Comparison of ENCODE assay signal across 15 cellular contexts in the genomic region with DNA sequence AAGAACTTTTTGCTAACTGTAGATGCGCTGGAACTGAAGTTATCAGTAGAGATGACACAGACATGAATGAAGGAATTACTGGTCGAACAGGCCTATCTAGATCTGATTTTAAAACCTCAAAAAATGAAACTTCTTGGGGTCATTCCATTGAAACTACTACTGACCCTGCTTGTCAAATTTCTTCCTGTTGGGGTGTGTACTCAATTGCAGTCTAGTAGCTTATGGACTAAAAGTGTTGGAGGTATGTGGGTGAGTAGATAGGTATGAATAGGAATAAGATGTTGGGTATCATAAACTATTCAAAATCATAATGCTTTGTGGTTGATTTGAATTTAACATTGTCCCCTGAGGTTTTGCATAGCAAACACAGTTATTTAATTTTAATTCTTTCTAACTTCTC. TPM values are rescaled to one million over a fixed set of nuclear protein-coding genes. Genes with fewer than 3 reads are reported as not detected.
A peak's percentile ranks its signal among the peaks of the same experiment; 100 is the strongest.
DNase-seq lines count a peak whose midpoint lies in the region; ATAC-seq and TF ChIP-seq lines count a peak whose summit lies in the region.
"Had no signal": no experiment of that assay in that cellular context is flagged by ENCODE, and none has a peak within 500 bp of the region (broad histone marks: within the 10 kb centered on the region; RNA-seq: fewer than 3 reads in every experiment).

No MANE protein-coding gene starts in this region.

- intact Hi-C loops in PC-3 (cut with micrococcal nuclease): no loop called here
- intact Hi-C loops in colonic mucosa (cut with DNase I): no loop called here

- no peak overlapping the region for H3K4me3 Mint-ChIP-seq in nephron
- no peak overlapping the region for H3K4me3 Mint-ChIP-seq in immature natural killer cell
- no peak overlapping the region for H3K4me3 Mint-ChIP-seq in activated CD4-positive, alpha-beta T cell treated with anti-CD3 and anti-CD28 coated beads, Interleukin-2, amount 10 ng/mL, durations not matched to agents 7 days and 5 days
- H3K4me3 Mint-ChIP-seq: CD4-positive, alpha-beta memory T cell; GM23338; H9 had no signal

- H3K36me3 Mint-ChIP-seq in nephron (ENCODE audit: low read depth) (no peaks in the 10 kb centered on the region), immature natural killer cell (peaks cover 0 to 5% (median 3%) of the 10 kb centered on the region in 3 donors)
- no peaks in the 10 kb centered on the region for H3K36me3 Mint-ChIP-seq in activated CD4-positive, alpha-beta T cell treated with anti-CD3 and anti-CD28 coated beads, Interleukin-2, amount 10 ng/mL, durations not matched to agents 7 days and 5 days (ENCODE audit: low read depth)
- H3K36me3 Mint-ChIP-seq: CD4-positive, alpha-beta memory T cell had no signal

- 0 out of 2 replicates have a peak, but pooled peaks cover 1% of the 10 kb centered on the region for H3K79me2 ChIP-seq in PC-3 (ENCODE audit: low read length)

- H3K27ac Mint-ChIP-seq in nephron (peak overlapping the region; percentile 78 to 90 (median 88)), immature natural killer cell (no peak overlapping the region)
- no peak overlapping the region for H3K27ac Mint-ChIP-seq in activated CD4-positive, alpha-beta T cell treated with anti-CD3 and anti-CD28 coated beads, Interleukin-2, amount 10 ng/mL, durations not matched to agents 7 days and 5 days
- H3K27ac Mint-ChIP-seq: CD4-positive, alpha-beta memory T cell; GM23338; H9 had no signal

- H3K9me3 Mint-ChIP-seq in nephron: no peaks in the 10 kb centered on the region
- H3K9me3 Mint-ChIP-seq in immature natural killer cell: no peaks in the 10 kb centered on the region
- peaks cover 4% of the 10 kb centered on the region for H3K9me3 Mint-ChIP-seq in activated CD4-positive, alpha-beta T cell treated with anti-CD3 and anti-CD28 coated beads, Interleukin-2, amount 10 ng/mL, durations not matched to agents 7 days and 5 days
- H3K9me3 Mint-ChIP-seq: CD4-positive, alpha-beta memory T cell; H9 had no signal

- CTCF ChIA-PET in PC-3 (lab: Charles Lee): no interaction called here
- CTCF ChIA-PET in activated CD4-positive, alpha-beta T cell treated with anti-CD3 and anti-CD28 coated beads, Interleukin-2, amount 10 ng/mL, durations not matched to agents 7 days and 5 days (lab: Charles Lee): interaction anchor here (2.9 kb wide), 1 partner anchor 10 kb away, joined by 21 read pairs; no protein-coding TSS in a partner anchor

- H3K27me3 Mint-ChIP-seq in nephron (ENCODE audit: low read depth) (no peaks in the 10 kb centered on the region), immature natural killer cell (ENCODE audit: low read depth in 3 of 3) (peaks cover 0 to 2% (median 0%) of the 10 kb centered on the region in 3 donors)
- H3K27me3 Mint-ChIP-seq in activated CD4-positive, alpha-beta T cell treated with anti-CD3 and anti-CD28 coated beads, Interleukin-2, amount 10 ng/mL, durations not matched to agents 7 days and 5 days: no peaks in the 10 kb centered on the region
- H3K27me3 Mint-ChIP-seq: CD4-positive, alpha-beta memory T cell had no signal

- H3K4me3 ChIP-seq in PC-3 (ENCODE audit: low read length) (no peak overlapping the region), epithelial cell of esophagus (ENCODE audit: low read length) (no peak overlapping the region), colonic mucosa (no peak overlapping the region)
- H3K4me3 ChIP-seq: GM23338 had no signal

- H3F3A ChIP-seq in PC-3 (ENCODE audit: low read length, unreplicated experiment): no peaks in the 10 kb centered on the region

- DNase-seq in PC-3: peak; percentile 32
- DNase-seq in epithelial cell of esophagus (ENCODE audit: low read depth): peak; percentile 40
- DNase-seq in immature natural killer cell: no peak
- no peak for DNase-seq in activated CD4-positive, alpha-beta T cell treated with anti-CD3 and anti-CD28 coated beads, Interleukin-2, amount 10 ng/mL, durations not matched to agents 7 days and 5 days
- no peak for DNase-seq in colonic mucosa
- DNase-seq: C1 segment of cervical spinal cord; CD4-positive, alpha-beta memory T cell; COR-L47; DMS153; DND-41; H9 had no signal

- no peak overlapping the region; the same call in 1 of the 2 replicates for H3K27ac ChIP-seq in PC-3 (ENCODE audit: low read length)
- no peak overlapping the region for H3K27ac ChIP-seq in colonic mucosa

- POLR2A ChIA-PET in PC-3 (lab: Charles Lee; ENCODE audit: unreplicated experiment): no interaction called here
- POLR2A ChIA-PET in activated CD4-positive, alpha-beta T cell treated with anti-CD3 and anti-CD28 coated beads, Interleukin-2, amount 10 ng/mL, durations not matched to agents 7 days and 5 days (lab: Charles Lee): no interaction called here

- 0 out of 2 replicates have a peak overlapping the region, but pooled peaks have one; percentile 8 for H3K4me2 ChIP-seq in PC-3 (ENCODE audit: low read length)
- H3K4me2 ChIP-seq: GM23338 had no signal

- peaks cover 29% of the 10 kb centered on the region for H3K4me1 Mint-ChIP-seq in nephron
- no peaks in the 10 kb centered on the region for H3K4me1 Mint-ChIP-seq in immature natural killer cell
- peaks cover 8% of the 10 kb centered on the region for H3K4me1 Mint-ChIP-seq in activated CD4-positive, alpha-beta T cell treated with anti-CD3 and anti-CD28 coated beads, Interleukin-2, amount 10 ng/mL, durations not matched to agents 7 days and 5 days

- H3K9ac ChIP-seq in PC-3 (ENCODE audit: low read length): no peak overlapping the region
- H3K9ac ChIP-seq in colonic mucosa (ENCODE audit: low read depth in 2 of 2, low read length in 2 of 2): no peak overlapping the region

- no peaks in the 10 kb centered on the region for H3K27me3 ChIP-seq in PC-3 (ENCODE audit: low read length)
- H3K27me3 ChIP-seq in colonic mucosa: no peaks in the 10 kb centered on the region

- no peak for TF ChIP-seq CTCF in PC-3 (conservative IDR thresholded peaks at IDR 0.05; ENCODE audit: low read depth, low read length)
- no peak for TF ChIP-seq CTCF in epithelial cell of esophagus (IDR thresholded peaks at IDR 0.05; ENCODE audit: insufficient read depth, low read depth, low read length, missing control alignments)
- TF ChIP-seq CTCF in nephron (IDR thresholded peaks at IDR 0.05; ENCODE audit: unreplicated experiment in 3 of 3): no peak
- no peak for TF ChIP-seq CTCF in colonic mucosa (IDR thresholded peaks at IDR 0.05)

- no peaks in the 10 kb centered on the region for H3K9me2 ChIP-seq in PC-3 (replicated peaks; ENCODE audit: low read length)

- BruUV-seq in PC-3 (replicated peaks; lab: Mats Ljungman, UMichigan): no TSS peak

- no peak for ATAC-seq in PC-3
- no peak for ATAC-seq in GM18909 (IDR thresholded peaks at IDR 0.05; ENCODE audit: poor library complexity, unreplicated experiment)
- ATAC-seq: GM23338, HCT116 had no signal

- H3K4me1 ChIP-seq in PC-3 (ENCODE audit: insufficient read depth, low read length) (peaks cover 22% of the 10 kb centered on the region; the same call in 1 of the 2 replicates), colonic mucosa (no peaks in the 10 kb centered on the region)

- no peak overlapping the region for H2AFZ ChIP-seq in PC-3 (ENCODE audit: low read length)
- H2AFZ ChIP-seq: GM23338 had no signal

- H4K20me1 ChIP-seq in PC-3 (ENCODE audit: low read length): no peaks in the 10 kb centered on the region

- H3K9me3 ChIP-seq in PC-3 (ENCODE audit: low read length): no peaks in the 10 kb centered on the region
- no peaks in the 10 kb centered on the region for H3K9me3 ChIP-seq in colonic mucosa

- H3K36me3 ChIP-seq in PC-3 (ENCODE audit: low read depth, low read length) (no peaks in the 10 kb centered on the region), colonic mucosa (no peaks in the 10 kb centered on the region)

RNA-seq across cellular contexts. Expression of a gene that starts 9.2 kb away (rescaled TPM):
- 2.8 and 3.5 TPM in 2 replicates for total RNA-seq in PC-3 (2014; rRNA removed)
- polyA plus RNA-seq in immature natural killer cell: under 1 TPM in 1 of 3 donors, not detected in 2; 0.34 TPM
- total RNA-seq in activated CD4-positive, alpha-beta T cell treated with anti-CD3 and anti-CD28 coated beads, Interleukin-2, amount 10 ng/mL, durations not matched to agents 7 days and 5 days: 10 to 100 TPM; 14.4 to 15.5 TPM
- total RNA-seq in colonic mucosa: 1 to 10 TPM; 2.6 to 5.4 TPM

RNA-seq across cellular contexts. Expression of a gene that starts 18.5 kb away (rescaled TPM):
- total RNA-seq in PC-3 (2014; rRNA removed): 58.9 and 59.0 TPM in 2 replicates
- polyA plus RNA-seq in immature natural killer cell: 10 to 100 TPM; 39.3 to 62.7 (median 51.1) TPM
- total RNA-seq in activated CD4-positive, alpha-beta T cell treated with anti-CD3 and anti-CD28 coated beads, Interleukin-2, amount 10 ng/mL, durations not matched to agents 7 days and 5 days: 10 to 100 TPM; 54.5 to 59.0 TPM
- total RNA-seq in colonic mucosa: 10 to 100 TPM; 36.1 to 45.0 TPM

Comparison
In these comparisons a context has a peak if more than half of its experiments do, and no peak if none do; other contexts are left out.
1. DNase-seq: peak in PC-3 (single experiment) and epithelial cell of esophagus (single experiment); none in immature natural killer cell (0 of 3), activated CD4-positive, alpha-beta T cell treated with anti-CD3 and anti-CD28 coated beads, Interleukin-2, amount 10 ng/mL, durations not matched to agents 7 days and 5 days (single experiment) and colonic mucosa (single experiment).
2. H3K27ac Mint-ChIP-seq: peak in nephron (3 of 3); none in immature natural killer cell (0 of 6) and activated CD4-positive, alpha-beta T cell treated with anti-CD3 and anti-CD28 coated beads, Interleukin-2, amount 10 ng/mL, durations not matched to agents 7 days and 5 days (single experiment).